In genomic region chr1:156075775-156076204, GRCh38 we compare ENCODE assay signal across 2 cellular contexts.
TF ChIP-seq lines count a peak whose summit lies in the region.

No MANE protein-coding gene starts in this region.

TF ChIP-seq in GM23338, 12 proteins besides CTCF, POLR2A, EP300 and RAD21 (continued from another document):
- TF ChIP-seq POLR2AphosphoS5 (IDR thresholded peaks at IDR 0.05; ENCODE audit: low read depth): no peak
- no peak for TF ChIP-seq ZNF331 (CRISPR knock-in tag; IDR thresholded peaks at IDR 0.05; ENCODE audit: low read depth)
- no peak for TF ChIP-seq REST (IDR thresholded peaks at IDR 0.05; ENCODE audit: unreplicated experiment)
- no peak for TF ChIP-seq JUNB (IDR thresholded peaks at IDR 0.05; ENCODE audit: unreplicated experiment)
- no peak for TF ChIP-seq ETS1 (IDR thresholded peaks at IDR 0.05)
- no peak for TF ChIP-seq ZNF462 (CRISPR knock-in tag; IDR thresholded peaks at IDR 0.05)

TF ChIP-seq in liver, 16 proteins besides CTCF, POLR2A, EP300 and RAD21:
- peak; percentile 77 to 82 for TF ChIP-seq RXRA (IDR thresholded peaks at IDR 0.05)
- no peak for TF ChIP-seq FOXA2 (IDR thresholded peaks at IDR 0.05)
- peak; percentile 53 to 71 for TF ChIP-seq HNF4A (conservative IDR thresholded peaks at IDR 0.05)
- TF ChIP-seq, protein P1, sequence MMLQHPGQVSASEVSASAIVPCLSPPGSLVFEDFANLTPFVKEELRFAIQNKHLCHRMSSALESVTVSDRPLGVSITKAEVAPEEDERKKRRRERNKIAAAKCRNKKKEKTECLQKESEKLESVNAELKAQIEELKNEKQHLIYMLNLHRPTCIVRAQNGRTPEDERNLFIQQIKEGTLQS (IDR thresholded peaks at IDR 0.05): no peak
- no peak for TF ChIP-seq JUND (IDR thresholded peaks at IDR 0.05)
- TF ChIP-seq YY1 (IDR thresholded peaks at IDR 0.05): peak; percentile 2
- TF ChIP-seq GABPA (IDR thresholded peaks at IDR 0.05 in 1 of 2, conservative IDR thresholded peaks at IDR 0.05 in 1 of 2): peak in 1 of 2 donors; percentile 32
- TF ChIP-seq EGR1 (IDR thresholded peaks at IDR 0.05; ENCODE audit: low read depth in 2 of 2): peak; percentile 23 to 46
- TF ChIP-seq SP1 (IDR thresholded peaks at IDR 0.05): peak; percentile 60
- no peak for TF ChIP-seq HNF4G (IDR thresholded peaks at IDR 0.05)
- peak; percentile 34 for TF ChIP-seq REST (IDR thresholded peaks at IDR 0.05)
- no peak for TF ChIP-seq FOXA1 (IDR thresholded peaks at IDR 0.05)
- TF ChIP-seq ZBTB33 (IDR thresholded peaks at IDR 0.05): no peak
- TF ChIP-seq, protein P2, sequence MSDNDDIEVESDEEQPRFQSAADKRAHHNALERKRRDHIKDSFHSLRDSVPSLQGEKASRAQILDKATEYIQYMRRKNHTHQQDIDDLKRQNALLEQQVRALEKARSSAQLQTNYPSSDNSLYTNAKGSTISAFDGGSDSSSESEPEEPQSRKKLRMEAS (IDR thresholded peaks at IDR 0.05): no peak
- TF ChIP-seq NR2F2 (IDR thresholded peaks at IDR 0.05): peak; percentile 93
- peak; percentile 69 for TF ChIP-seq TAF1 (conservative IDR thresholded peaks at IDR 0.05)
